2 cellular contexts compared by ENCODE assay signal in the genomic region with DNA sequence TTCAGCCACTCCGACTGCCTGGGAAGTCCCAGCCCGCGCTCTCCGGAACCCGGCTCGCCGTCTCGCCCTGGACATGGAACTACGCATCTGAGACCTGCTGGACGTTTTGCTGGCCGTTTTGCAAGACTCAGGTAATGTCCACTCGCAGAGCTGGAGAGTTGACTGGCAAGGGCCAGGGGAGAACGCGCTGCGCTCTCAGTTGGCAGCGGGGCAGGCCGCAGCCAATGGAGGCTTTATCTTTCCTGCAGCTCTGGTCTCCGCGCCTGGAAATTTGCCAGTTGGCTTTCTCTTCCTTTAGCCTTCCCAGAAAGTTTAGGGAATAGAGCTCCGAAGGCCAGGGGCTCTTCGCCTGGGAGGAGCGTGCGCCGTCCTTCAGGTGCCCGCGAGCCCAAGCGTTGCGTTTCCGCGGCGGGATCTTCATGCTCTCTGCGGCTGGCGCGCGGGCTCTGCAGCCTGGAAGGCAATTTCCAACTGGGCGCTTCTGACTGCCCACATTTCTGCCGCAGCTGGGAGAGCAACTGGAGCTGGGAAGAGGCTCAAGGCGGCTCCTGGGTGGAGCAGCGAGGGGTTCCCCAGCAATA.
TF ChIP-seq lines count a peak whose summit lies in the region.

No MANE protein-coding gene starts in this region.

TF ChIP-seq in SK-N-SH, 30 proteins besides CTCF, POLR2A, EP300 and RAD21 (continued from another document):
- TF ChIP-seq RCOR1 (IDR thresholded peaks at IDR 0.05; ENCODE audit: low read length) = no peak
- TF ChIP-seq, protein P1, sequence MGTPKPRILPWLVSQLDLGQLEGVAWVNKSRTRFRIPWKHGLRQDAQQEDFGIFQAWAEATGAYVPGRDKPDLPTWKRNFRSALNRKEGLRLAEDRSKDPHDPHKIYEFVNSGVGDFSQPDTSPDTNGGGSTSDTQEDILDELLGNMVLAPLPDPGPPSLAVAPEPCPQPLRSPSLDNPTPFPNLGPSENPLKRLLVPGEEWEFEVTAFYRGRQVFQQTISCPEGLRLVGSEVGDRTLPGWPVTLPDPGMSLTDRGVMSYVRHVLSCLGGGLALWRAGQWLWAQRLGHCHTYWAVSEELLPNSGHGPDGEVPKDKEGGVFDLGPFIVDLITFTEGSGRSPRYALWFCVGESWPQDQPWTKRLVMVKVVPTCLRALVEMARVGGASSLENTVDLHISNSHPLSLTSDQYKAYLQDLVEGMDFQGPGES (IDR thresholded peaks at IDR 0.05; ENCODE audit: low read depth, low read length) = no peak
- TF ChIP-seq, protein P2, sequence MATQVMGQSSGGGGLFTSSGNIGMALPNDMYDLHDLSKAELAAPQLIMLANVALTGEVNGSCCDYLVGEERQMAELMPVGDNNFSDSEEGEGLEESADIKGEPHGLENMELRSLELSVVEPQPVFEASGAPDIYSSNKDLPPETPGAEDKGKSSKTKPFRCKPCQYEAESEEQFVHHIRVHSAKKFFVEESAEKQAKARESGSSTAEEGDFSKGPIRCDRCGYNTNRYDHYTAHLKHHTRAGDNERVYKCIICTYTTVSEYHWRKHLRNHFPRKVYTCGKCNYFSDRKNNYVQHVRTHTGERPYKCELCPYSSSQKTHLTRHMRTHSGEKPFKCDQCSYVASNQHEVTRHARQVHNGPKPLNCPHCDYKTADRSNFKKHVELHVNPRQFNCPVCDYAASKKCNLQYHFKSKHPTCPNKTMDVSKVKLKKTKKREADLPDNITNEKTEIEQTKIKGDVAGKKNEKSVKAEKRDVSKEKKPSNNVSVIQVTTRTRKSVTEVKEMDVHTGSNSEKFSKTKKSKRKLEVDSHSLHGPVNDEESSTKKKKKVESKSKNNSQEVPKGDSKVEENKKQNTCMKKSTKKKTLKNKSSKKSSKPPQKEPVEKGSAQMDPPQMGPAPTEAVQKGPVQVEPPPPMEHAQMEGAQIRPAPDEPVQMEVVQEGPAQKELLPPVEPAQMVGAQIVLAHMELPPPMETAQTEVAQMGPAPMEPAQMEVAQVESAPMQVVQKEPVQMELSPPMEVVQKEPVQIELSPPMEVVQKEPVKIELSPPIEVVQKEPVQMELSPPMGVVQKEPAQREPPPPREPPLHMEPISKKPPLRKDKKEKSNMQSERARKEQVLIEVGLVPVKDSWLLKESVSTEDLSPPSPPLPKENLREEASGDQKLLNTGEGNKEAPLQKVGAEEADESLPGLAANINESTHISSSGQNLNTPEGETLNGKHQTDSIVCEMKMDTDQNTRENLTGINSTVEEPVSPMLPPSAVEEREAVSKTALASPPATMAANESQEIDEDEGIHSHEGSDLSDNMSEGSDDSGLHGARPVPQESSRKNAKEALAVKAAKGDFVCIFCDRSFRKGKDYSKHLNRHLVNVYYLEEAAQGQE (IDR thresholded peaks at IDR 0.05; ENCODE audit: low read depth, low read length) = no peak
- no peak for TF ChIP-seq NRF1 (IDR thresholded peaks at IDR 0.05; ENCODE audit: low read depth, low read length)

TF ChIP-seq in SK-N-SH treated with all-trans-retinoic acid at 6 μM for 48 hours, 23 proteins besides CTCF, POLR2A, EP300 and RAD21 (continued from another document):
- TF ChIP-seq, protein P3, sequence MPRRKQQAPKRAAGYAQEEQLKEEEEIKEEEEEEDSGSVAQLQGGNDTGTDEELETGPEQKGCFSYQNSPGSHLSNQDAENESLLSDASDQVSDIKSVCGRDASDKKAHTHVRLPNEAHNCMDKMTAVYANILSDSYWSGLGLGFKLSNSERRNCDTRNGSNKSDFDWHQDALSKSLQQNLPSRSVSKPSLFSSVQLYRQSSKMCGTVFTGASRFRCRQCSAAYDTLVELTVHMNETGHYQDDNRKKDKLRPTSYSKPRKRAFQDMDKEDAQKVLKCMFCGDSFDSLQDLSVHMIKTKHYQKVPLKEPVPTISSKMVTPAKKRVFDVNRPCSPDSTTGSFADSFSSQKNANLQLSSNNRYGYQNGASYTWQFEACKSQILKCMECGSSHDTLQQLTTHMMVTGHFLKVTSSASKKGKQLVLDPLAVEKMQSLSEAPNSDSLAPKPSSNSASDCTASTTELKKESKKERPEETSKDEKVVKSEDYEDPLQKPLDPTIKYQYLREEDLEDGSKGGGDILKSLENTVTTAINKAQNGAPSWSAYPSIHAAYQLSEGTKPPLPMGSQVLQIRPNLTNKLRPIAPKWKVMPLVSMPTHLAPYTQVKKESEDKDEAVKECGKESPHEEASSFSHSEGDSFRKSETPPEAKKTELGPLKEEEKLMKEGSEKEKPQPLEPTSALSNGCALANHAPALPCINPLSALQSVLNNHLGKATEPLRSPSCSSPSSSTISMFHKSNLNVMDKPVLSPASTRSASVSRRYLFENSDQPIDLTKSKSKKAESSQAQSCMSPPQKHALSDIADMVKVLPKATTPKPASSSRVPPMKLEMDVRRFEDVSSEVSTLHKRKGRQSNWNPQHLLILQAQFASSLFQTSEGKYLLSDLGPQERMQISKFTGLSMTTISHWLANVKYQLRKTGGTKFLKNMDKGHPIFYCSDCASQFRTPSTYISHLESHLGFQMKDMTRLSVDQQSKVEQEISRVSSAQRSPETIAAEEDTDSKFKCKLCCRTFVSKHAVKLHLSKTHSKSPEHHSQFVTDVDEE (CRISPR knock-in tag; IDR thresholded peaks at IDR 0.05) = no peak
- TF ChIP-seq ESRRG (CRISPR knock-in tag; IDR thresholded peaks at IDR 0.05) = no peak
- no peak for TF ChIP-seq ZFP30 (CRISPR knock-in tag; IDR thresholded peaks at IDR 0.05)
- TF ChIP-seq, protein P4, sequence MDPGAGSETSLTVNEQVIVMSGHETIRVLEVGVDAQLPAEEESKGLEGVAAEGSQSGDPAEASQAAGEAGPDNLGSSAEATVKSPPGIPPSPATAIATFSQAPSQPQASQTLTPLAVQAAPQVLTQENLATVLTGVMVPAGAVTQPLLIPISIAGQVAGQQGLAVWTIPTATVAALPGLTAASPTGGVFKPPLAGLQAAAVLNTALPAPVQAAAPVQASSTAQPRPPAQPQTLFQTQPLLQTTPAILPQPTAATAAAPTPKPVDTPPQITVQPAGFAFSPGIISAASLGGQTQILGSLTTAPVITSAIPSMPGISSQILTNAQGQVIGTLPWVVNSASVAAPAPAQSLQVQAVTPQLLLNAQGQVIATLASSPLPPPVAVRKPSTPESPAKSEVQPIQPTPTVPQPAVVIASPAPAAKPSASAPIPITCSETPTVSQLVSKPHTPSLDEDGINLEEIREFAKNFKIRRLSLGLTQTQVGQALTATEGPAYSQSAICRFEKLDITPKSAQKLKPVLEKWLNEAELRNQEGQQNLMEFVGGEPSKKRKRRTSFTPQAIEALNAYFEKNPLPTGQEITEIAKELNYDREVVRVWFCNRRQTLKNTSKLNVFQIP (CRISPR knock-in tag; IDR thresholded peaks at IDR 0.05; ENCODE audit: borderline replicate concordance, low read depth) = no peak
- TF ChIP-seq, protein P5, sequence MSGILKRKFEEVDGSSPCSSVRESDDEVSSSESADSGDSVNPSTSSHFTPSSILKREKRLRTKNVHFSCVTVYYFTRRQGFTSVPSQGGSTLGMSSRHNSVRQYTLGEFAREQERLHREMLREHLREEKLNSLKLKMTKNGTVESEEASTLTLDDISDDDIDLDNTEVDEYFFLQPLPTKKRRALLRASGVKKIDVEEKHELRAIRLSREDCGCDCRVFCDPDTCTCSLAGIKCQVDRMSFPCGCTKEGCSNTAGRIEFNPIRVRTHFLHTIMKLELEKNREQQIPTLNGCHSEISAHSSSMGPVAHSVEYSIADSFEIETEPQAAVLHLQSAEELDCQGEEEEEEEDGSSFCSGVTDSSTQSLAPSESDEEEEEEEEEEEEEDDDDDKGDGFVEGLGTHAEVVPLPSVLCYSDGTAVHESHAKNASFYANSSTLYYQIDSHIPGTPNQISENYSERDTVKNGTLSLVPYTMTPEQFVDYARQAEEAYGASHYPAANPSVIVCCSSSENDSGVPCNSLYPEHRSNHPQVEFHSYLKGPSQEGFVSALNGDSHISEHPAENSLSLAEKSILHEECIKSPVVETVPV (CRISPR knock-in tag; IDR thresholded peaks at IDR 0.05) = no peak
- no peak for TF ChIP-seq SNAI2 (CRISPR knock-in tag; IDR thresholded peaks at IDR 0.05)
- no peak for TF ChIP-seq CSDC2 (CRISPR knock-in tag; IDR thresholded peaks at IDR 0.05)
- TF ChIP-seq BACH2 (CRISPR knock-in tag; IDR thresholded peaks at IDR 0.05; ENCODE audit: borderline replicate concordance) = no peak
- TF ChIP-seq OSR1 (CRISPR knock-in tag; IDR thresholded peaks at IDR 0.05) = no peak
- no peak for TF ChIP-seq ZFP3 (CRISPR knock-in tag; IDR thresholded peaks at IDR 0.05)
- no peak for TF ChIP-seq GLIS3 (CRISPR knock-in tag; IDR thresholded peaks at IDR 0.05)
- TF ChIP-seq ISL1 (CRISPR knock-in tag; IDR thresholded peaks at IDR 0.05) = no peak
